ENCODE assay signal across 22 cellular contexts in the genomic region with DNA sequence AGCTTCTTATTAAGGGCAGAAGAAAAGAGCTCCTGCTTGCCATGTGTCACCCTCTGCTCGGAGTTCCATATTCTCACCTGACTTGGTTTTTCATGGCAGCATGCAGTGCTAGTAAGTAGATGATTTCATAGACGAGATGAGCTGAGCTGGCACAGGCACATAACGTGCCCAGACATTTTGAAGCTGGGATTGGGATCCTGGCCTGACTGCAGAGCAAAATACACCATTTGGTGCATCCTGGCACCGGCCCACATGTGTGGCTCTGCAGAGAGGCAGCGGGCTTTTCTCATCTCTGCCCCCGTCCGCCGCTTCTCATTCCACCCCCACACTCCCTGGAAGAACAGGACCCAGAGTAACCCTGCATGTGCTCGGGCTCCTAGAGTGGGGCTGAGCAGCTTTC. TPM values are rescaled to one million over a fixed set of nuclear protein-coding genes. Genes with fewer than 3 reads are reported as not detected.
DNase-seq lines count a peak whose midpoint lies in the region; ATAC-seq, FAIRE-seq and TF ChIP-seq lines count a peak whose summit lies in the region.
"Had no signal": no experiment of that assay in that cellular context is flagged by ENCODE, and none has a peak within 500 bp of the region (broad histone marks: within the 10 kb centered on the region; RNA-seq: fewer than 3 reads in every experiment).

No MANE protein-coding gene starts in this region.

- POLR2A ChIA-PET in activated CD8-positive, alpha-beta T cell treated with anti-CD3 and anti-CD28 coated beads, Interleukin-2, amount 10 ng/mL, durations not matched to agents 7 days and 5 days (lab: Charles Lee) = interaction anchor here (0.9 kb wide), 1 partner anchor 17 kb away, joined by 3 read pairs; no protein-coding TSS in a partner anchor
- POLR2A ChIA-PET in activated CD8-positive, alpha-beta T cell treated with anti-CD3 and anti-CD28 coated beads for 36 hours (lab: Charles Lee) = interaction anchor here (1.0 to 1.2 kb wide), 2 partner anchors 15 to 35 kb away, joined by 3 read pairs; no protein-coding TSS in a partner anchor

- no peaks in the 10 kb centered on the region for H3K79me2 ChIP-seq in parathyroid adenoma

- H3K27me3 ChIP-seq in parathyroid adenoma (ENCODE audit: control insufficient read depth, insufficient read depth, low read length) = no peaks in the 10 kb centered on the region
- no peaks in the 10 kb centered on the region for H3K27me3 ChIP-seq in WERI-Rb-1 (ENCODE audit: insufficient read depth, low read depth, severe bottlenecking)
- H3K27me3 ChIP-seq: upper lobe of right lung had no signal

- H3K9me3 ChIP-seq in parathyroid adenoma (ENCODE audit: control insufficient read depth, low read length) (no peaks in the 10 kb centered on the region), WERI-Rb-1 (ENCODE audit: severe bottlenecking) (no peaks in the 10 kb centered on the region)
- H3K9me3 ChIP-seq: upper lobe of right lung had no signal

- CTCF ChIA-PET in activated CD8-positive, alpha-beta T cell treated with anti-CD3 and anti-CD28 coated beads, Interleukin-2, amount 10 ng/mL, durations not matched to agents 7 days and 5 days (lab: Charles Lee) = interaction anchor here (0.7 to 2.1 kb wide), 3 partner anchors 13 to 67 kb away, joined by 3 to 6 read pairs (median 5); no protein-coding TSS in a partner anchor
- CTCF ChIA-PET in activated CD8-positive, alpha-beta T cell treated with anti-CD3 and anti-CD28 coated beads for 36 hours (lab: Charles Lee) = interaction anchor here (0.7 to 0.9 kb wide), 2 partner anchors 13 to 49 kb away, joined by 3 read pairs; no protein-coding TSS in a partner anchor

- H2AFZ ChIP-seq in parathyroid adenoma = no peak overlapping the region

- no peak overlapping the region for H3K4me3 ChIP-seq in parathyroid adenoma (ENCODE audit: low read depth, low read length)
- H3K4me3 ChIP-seq in WERI-Rb-1 (ENCODE audit: low read depth, low read length) = no peak overlapping the region
- H3K4me3 ChIP-seq: K562, upper lobe of right lung had no signal

- H3K9me3 Mint-ChIP-seq in activated CD8-positive, alpha-beta T cell treated with anti-CD3 and anti-CD28 coated beads, Interleukin-2, amount 10 ng/mL, durations not matched to agents 7 days and 5 days (ENCODE audit: insufficient read depth) = no peaks in the 10 kb centered on the region
- no peaks in the 10 kb centered on the region for H3K9me3 Mint-ChIP-seq in activated CD8-positive, alpha-beta T cell treated with anti-CD3 and anti-CD28 coated beads for 36 hours
- H3K9me3 Mint-ChIP-seq in effector memory CD8-positive, alpha-beta T cell = no peaks in the 10 kb centered on the region
- H3K9me3 Mint-ChIP-seq: nephron had no signal

- intact Hi-C loops in activated CD8-positive, alpha-beta T cell treated with anti-CD3 and anti-CD28 coated beads for 36 hours (cut with micrococcal nuclease) = no loop called here

- no peak for FAIRE-seq in frontal cortex (lab: Jason Lieb, UNC)
- FAIRE-seq: A204.1, endometrium, GM18507, H54, K562 had no signal

- peaks cover 56% of the 10 kb centered on the region for H3K36me3 Mint-ChIP-seq in activated CD8-positive, alpha-beta T cell treated with anti-CD3 and anti-CD28 coated beads, Interleukin-2, amount 10 ng/mL, durations not matched to agents 7 days and 5 days (ENCODE audit: low read depth)
- peaks cover 28% of the 10 kb centered on the region for H3K36me3 Mint-ChIP-seq in activated CD8-positive, alpha-beta T cell treated with anti-CD3 and anti-CD28 coated beads for 36 hours (ENCODE audit: low read depth)
- peaks cover 64% of the 10 kb centered on the region for H3K36me3 Mint-ChIP-seq in effector memory CD8-positive, alpha-beta T cell (ENCODE audit: insufficient read depth)

- no peaks in the 10 kb centered on the region for H3K4me1 ChIP-seq in parathyroid adenoma

- H3K4me2 ChIP-seq in parathyroid adenoma (ENCODE audit: low read length) = no peak overlapping the region

- no peaks in the 10 kb centered on the region for H3K27me3 Mint-ChIP-seq in activated CD8-positive, alpha-beta T cell treated with anti-CD3 and anti-CD28 coated beads, Interleukin-2, amount 10 ng/mL, durations not matched to agents 7 days and 5 days (ENCODE audit: low read depth)
- H3K27me3 Mint-ChIP-seq in activated CD8-positive, alpha-beta T cell treated with anti-CD3 and anti-CD28 coated beads for 36 hours = no peaks in the 10 kb centered on the region
- no peaks in the 10 kb centered on the region for H3K27me3 Mint-ChIP-seq in effector memory CD8-positive, alpha-beta T cell

- peak overlapping the region; percentile 65 for H3K27ac Mint-ChIP-seq in activated CD8-positive, alpha-beta T cell treated with anti-CD3 and anti-CD28 coated beads, Interleukin-2, amount 10 ng/mL, durations not matched to agents 7 days and 5 days
- H3K27ac Mint-ChIP-seq in activated CD8-positive, alpha-beta T cell treated with anti-CD3 and anti-CD28 coated beads for 36 hours = no peak overlapping the region
- H3K27ac Mint-ChIP-seq in effector memory CD8-positive, alpha-beta T cell = peak overlapping the region; percentile 55 to 81
- H3K27ac Mint-ChIP-seq: nephron had no signal

- H3K27ac ChIP-seq in parathyroid adenoma = peak overlapping the region; percentile 16
- H3K27ac ChIP-seq in WERI-Rb-1 = no peak overlapping the region
- H3K27ac ChIP-seq: upper lobe of right lung had no signal

- TF ChIP-seq CTCF in activated CD8-positive, alpha-beta T cell treated with anti-CD3 and anti-CD28 coated beads for 36 hours (IDR thresholded peaks at IDR 0.05) = no peak
- no peak for TF ChIP-seq CTCF in parathyroid adenoma (IDR thresholded peaks at IDR 0.05)
- TF ChIP-seq CTCF in WERI-Rb-1 (IDR thresholded peaks at IDR 0.05; ENCODE audit: low read depth, low read length) = no peak

- no peak overlapping the region for H3K9ac ChIP-seq in parathyroid adenoma

- H3K4me3 Mint-ChIP-seq in activated CD8-positive, alpha-beta T cell treated with anti-CD3 and anti-CD28 coated beads, Interleukin-2, amount 10 ng/mL, durations not matched to agents 7 days and 5 days = no peak overlapping the region
- H3K4me3 Mint-ChIP-seq in activated CD8-positive, alpha-beta T cell treated with anti-CD3 and anti-CD28 coated beads for 36 hours = no peak overlapping the region
- peak overlapping the region; percentile 10 to 35 for H3K4me3 Mint-ChIP-seq in effector memory CD8-positive, alpha-beta T cell
- H3K4me3 Mint-ChIP-seq: nephron had no signal

- peaks cover 29% of the 10 kb centered on the region for H3K4me1 Mint-ChIP-seq in activated CD8-positive, alpha-beta T cell treated with anti-CD3 and anti-CD28 coated beads, Interleukin-2, amount 10 ng/mL, durations not matched to agents 7 days and 5 days (ENCODE audit: low read depth)
- peaks cover 19% of the 10 kb centered on the region for H3K4me1 Mint-ChIP-seq in activated CD8-positive, alpha-beta T cell treated with anti-CD3 and anti-CD28 coated beads for 36 hours (ENCODE audit: low read depth)
- peaks cover 9 to 15% of the 10 kb centered on the region in 2 donors for H3K4me1 Mint-ChIP-seq in effector memory CD8-positive, alpha-beta T cell (ENCODE audit: low read depth in 2 of 2)

- no peak for DNase-seq in activated CD8-positive, alpha-beta T cell treated with anti-CD3 and anti-CD28 coated beads, Interleukin-2, amount 10 ng/mL, durations not matched to agents 7 days and 5 days
- no peak for DNase-seq in activated CD8-positive, alpha-beta T cell treated with anti-CD3 and anti-CD28 coated beads for 36 hours
- DNase-seq in NCI-H2171 (lab: John Stamatoyannopoulos, UW) (peak; percentile 11), SW 1271 (lab: John Stamatoyannopoulos, UW) (no peak), frontal cortex (ENCODE audit: low spot score in 2 of 2) (no peak), WERI-Rb-1 (no peak)
- DNase-seq in effector memory CD8-positive, alpha-beta T cell = no peak
- DNase-seq: activated T-cell treated with anti-CD3 and anti-CD28 coated beads, Interleukin-2, amount 50 U/mL, for 1 hour; DMS79 treated with DMSO at 0.1 percent for 48 hours; NCI-H2081 treated with DMSO at 0.1 percent for 48 hours; stimulated activated CD4-positive, alpha-beta T cell treated with anti-CD3 and anti-CD28 coated beads, Interleukin-15, amount 100 ng/mL, for 24 hours; stimulated activated naive CD4-positive, alpha-beta T cell; upper lobe of right lung had no signal

- ATAC-seq in activated CD8-positive, alpha-beta T cell treated with anti-CD3 and anti-CD28 coated beads, Interleukin-2, amount 10 ng/mL, durations not matched to agents 7 days and 5 days = no peak
- no peak for ATAC-seq in activated CD8-positive, alpha-beta T cell treated with anti-CD3 and anti-CD28 coated beads for 36 hours
- ATAC-seq in effector memory CD8-positive, alpha-beta T cell (replicated peaks) = peak; percentile 11
- ATAC-seq: K562, upper lobe of right lung had no signal

- no peaks in the 10 kb centered on the region for H3K36me3 ChIP-seq in parathyroid adenoma (ENCODE audit: control insufficient read depth, insufficient read depth, low read length)
- peaks cover 32% of the 10 kb centered on the region for H3K36me3 ChIP-seq in WERI-Rb-1

RNA-seq across cellular contexts. Expression of a gene that starts 24.8 kb away (rescaled TPM):
- 10 to 100 TPM; 50.6 to 50.7 TPM for total RNA-seq in activated CD8-positive, alpha-beta T cell treated with anti-CD3 and anti-CD28 coated beads, Interleukin-2, amount 10 ng/mL, durations not matched to agents 7 days and 5 days
- 10 to 100 TPM; 30.6 to 32.4 TPM for total RNA-seq in activated CD8-positive, alpha-beta T cell treated with anti-CD3 and anti-CD28 coated beads for 36 hours
- total RNA-seq in frontal cortex = 14.3 TPM

RNA-seq across cellular contexts. Expression of a gene that starts 49.8 kb away (rescaled TPM):
- not detected for total RNA-seq in activated CD8-positive, alpha-beta T cell treated with anti-CD3 and anti-CD28 coated beads, Interleukin-2, amount 10 ng/mL, durations not matched to agents 7 days and 5 days
- not detected for total RNA-seq in activated CD8-positive, alpha-beta T cell treated with anti-CD3 and anti-CD28 coated beads for 36 hours
- not detected for total RNA-seq in frontal cortex
- total RNA-seq: chondrocyte, K562, renal cortical epithelial cell, upper lobe of right lung had no signal

Comparison
In these comparisons a context has a peak if more than half of its experiments do, and no peak if none do; other contexts are left out.
1. H3K4me3 Mint-ChIP-seq: peak in effector memory CD8-positive, alpha-beta T cell (2 of 2); none in activated CD8-positive, alpha-beta T cell treated with anti-CD3 and anti-CD28 coated beads, Interleukin-2, amount 10 ng/mL, durations not matched to agents 7 days and 5 days (single experiment) and activated CD8-positive, alpha-beta T cell treated with anti-CD3 and anti-CD28 coated beads for 36 hours (single experiment).